ENCODE assay signal across 8 cellular contexts in genomic region chr1:183590225-183591191, GRCh38. TPM values are rescaled to one million over a fixed set of nuclear protein-coding genes. Genes with fewer than 3 reads are reported as not detected.
DNase-seq lines count a peak whose midpoint lies in the region; ATAC-seq and TF ChIP-seq lines count a peak whose summit lies in the region.

A gene with protein sequence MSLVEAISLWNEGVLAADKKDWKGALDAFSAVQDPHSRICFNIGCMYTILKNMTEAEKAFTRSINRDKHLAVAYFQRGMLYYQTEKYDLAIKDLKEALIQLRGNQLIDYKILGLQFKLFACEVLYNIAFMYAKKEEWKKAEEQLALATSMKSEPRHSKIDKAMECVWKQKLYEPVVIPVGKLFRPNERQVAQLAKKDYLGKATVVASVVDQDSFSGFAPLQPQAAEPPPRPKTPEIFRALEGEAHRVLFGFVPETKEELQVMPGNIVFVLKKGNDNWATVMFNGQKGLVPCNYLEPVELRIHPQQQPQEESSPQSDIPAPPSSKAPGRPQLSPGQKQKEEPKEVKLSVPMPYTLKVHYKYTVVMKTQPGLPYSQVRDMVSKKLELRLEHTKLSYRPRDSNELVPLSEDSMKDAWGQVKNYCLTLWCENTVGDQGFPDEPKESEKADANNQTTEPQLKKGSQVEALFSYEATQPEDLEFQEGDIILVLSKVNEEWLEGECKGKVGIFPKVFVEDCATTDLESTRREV (minus strand): TSS chr1:183590459. CDS start chr1:183590329, 130 bp downstream.

- no peak for TF ChIP-seq CTCF in type B pancreatic cell (conservative IDR thresholded peaks at IDR 0.05)

- H3K4me3 Mint-ChIP-seq in type B pancreatic cell, result peak within 1 kb of the TSS; percentile 3

- peak; percentile 13 for TF ChIP-seq POLR2A in GM10847 (IDR thresholded peaks at IDR 0.05; ENCODE audit: extremely low read depth, insufficient read length)

- peaks cover 13% of the 10 kb centered on the region for H3K4me1 Mint-ChIP-seq in type B pancreatic cell (ENCODE audit: unreplicated experiment)

- in situ Hi-C loops in G401 (cut with HindIII; ENCODE audit: low sequenced_read_pairs), result no loop called here

- no peaks in the 10 kb centered on the region for H3K27me3 Mint-ChIP-seq in type B pancreatic cell

- H3K27ac Mint-ChIP-seq in type B pancreatic cell, result peak within 1 kb of the TSS; percentile 54

- no peaks in the 10 kb centered on the region for H3K36me3 Mint-ChIP-seq in type B pancreatic cell

- no peaks in the 10 kb centered on the region for H3K27me3 ChIP-seq in H7 (ENCODE audit: control insufficient read depth, insufficient read depth, low read length)

- intact Hi-C loops in left colon (cut with DNase I, micrococcal nuclease), result no loop called here

- H3K4me3 ChIP-seq in H7 (ENCODE audit: insufficient read depth, low read depth, low read length), result no peak within 1 kb of the TSS

- ATAC-seq in GM21381 (IDR thresholded peaks at IDR 0.05; ENCODE audit: unreplicated experiment), result peak; percentile 84
- ATAC-seq in HG03565 (IDR thresholded peaks at IDR 0.05; ENCODE audit: unreplicated experiment), result peak; percentile 70
- peak; percentile 62 for ATAC-seq in left colon

- H3K9me3 Mint-ChIP-seq in type B pancreatic cell, result no peaks in the 10 kb centered on the region

- no peaks in the 10 kb centered on the region for H3K36me3 ChIP-seq in H7 (replicated peaks; ENCODE audit: control insufficient read depth, insufficient read depth, low read length)

- DNase-seq in activated T-cell treated with anti-CD3 and anti-CD28 coated beads, Interleukin-2, amount 50 U/mL, for 48 hours, result peak; percentile 52 to 57
- peak in 1 of 2 donors; percentile 29 for DNase-seq in left colon
- no peak for DNase-seq in type B pancreatic cell (ENCODE audit: extremely low spot score, unreplicated experiment)
- no peak for DNase-seq in G401 (ENCODE audit: low spot score)
- no peak for DNase-seq in H7

RNA-seq across cellular contexts. Expression of the gene that starts here (rescaled TPM):
- total RNA-seq in left colon (1 to 10 TPM; 3.1 to 7.0 TPM), type B pancreatic cell (ENCODE audit: low replicate concordance) (0.68 and 2.2 TPM in 2 replicates)
- not detected in 2 replicates for total RNA-seq in G401 (2014; rRNA removed; shearing (Covaris generic))
- total RNA-seq in H7 (2014; rRNA removed; shearing (Covaris generic)), result 0.14 TPM in 1 of 2 replicates, not detected in the other

Comparison
In these comparisons a context has a peak if more than half of its experiments do, and no peak if none do; other contexts are left out.
1. DNase-seq: peak in activated T-cell treated with anti-CD3 and anti-CD28 coated beads, Interleukin-2, amount 50 U/mL, for 48 hours (2 of 2); none in type B pancreatic cell (single experiment), G401 (single experiment) and H7 (single experiment).
2. Peak in every context shown above with its lines, with median percentiles within 50 percentile points of each other: ATAC-seq.